ENCODE assay signal across 1 cellular context in the genomic region with DNA sequence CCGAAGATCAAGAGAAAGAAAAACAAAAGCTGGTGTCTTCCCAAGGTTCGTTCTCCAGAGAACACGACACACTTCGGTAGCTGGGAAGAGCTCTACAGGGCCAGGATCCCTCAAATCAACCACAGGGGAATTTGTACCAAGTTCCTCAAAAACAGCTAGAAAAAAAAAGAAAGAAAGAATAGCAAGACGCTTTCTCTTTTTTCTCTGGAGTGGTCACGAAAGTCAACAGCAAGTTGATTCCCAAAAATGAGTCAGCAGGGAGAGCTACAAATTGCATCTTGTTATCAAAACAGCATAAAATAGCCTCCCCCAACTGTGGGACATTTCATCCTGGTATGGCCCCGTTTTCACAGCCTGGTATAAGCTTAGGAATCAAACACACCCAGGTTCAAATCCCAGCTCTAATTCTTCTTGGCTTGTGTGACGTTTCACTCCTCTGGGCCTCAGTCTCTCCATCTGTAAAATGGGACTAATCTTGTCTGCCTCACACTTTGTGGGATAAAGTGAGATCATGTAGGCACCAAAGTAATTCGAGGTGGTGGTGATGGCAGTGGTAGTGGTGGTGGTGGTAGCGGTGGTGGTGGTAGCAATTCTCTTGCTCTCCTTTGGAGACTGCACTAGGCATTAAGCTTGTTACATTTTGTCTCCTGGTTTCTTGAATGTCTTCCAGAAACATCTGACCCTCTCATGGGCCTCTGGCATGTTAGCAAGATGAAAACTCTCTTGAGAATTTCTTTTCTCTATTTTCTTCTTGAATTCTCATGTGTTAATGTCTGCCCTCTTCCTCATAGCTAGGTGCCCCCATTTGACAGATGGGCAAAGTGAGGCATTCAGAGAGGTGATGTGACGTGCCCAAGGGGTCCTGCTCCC.
TF ChIP-seq lines count a peak whose summit lies in the region.

No MANE protein-coding gene starts in this region.

TF ChIP-seq in K562, 482 proteins besides CTCF, POLR2A, EP300 and RAD21 (continued from another document):
- TF ChIP-seq, protein P1, sequence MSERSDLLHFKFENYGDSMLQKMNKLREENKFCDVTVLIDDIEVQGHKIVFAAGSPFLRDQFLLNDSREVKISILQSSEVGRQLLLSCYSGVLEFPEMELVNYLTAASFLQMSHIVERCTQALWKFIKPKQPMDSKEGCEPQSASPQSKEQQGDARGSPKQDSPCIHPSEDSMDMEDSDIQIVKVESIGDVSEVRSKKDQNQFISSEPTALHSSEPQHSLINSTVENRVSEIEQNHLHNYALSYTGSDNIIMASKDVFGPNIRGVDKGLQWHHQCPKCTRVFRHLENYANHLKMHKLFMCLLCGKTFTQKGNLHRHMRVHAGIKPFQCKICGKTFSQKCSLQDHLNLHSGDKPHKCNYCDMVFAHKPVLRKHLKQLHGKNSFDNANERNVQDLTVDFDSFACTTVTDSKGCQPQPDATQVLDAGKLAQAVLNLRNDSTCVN (CRISPR knock-in tag; IDR thresholded peaks at IDR 0.05): no peak
- TF ChIP-seq HNRNPLL (IDR thresholded peaks at IDR 0.05; ENCODE audit: low read depth, low read length, poor library complexity, severe bottlenecking) (no peak), CBX1 (IDR thresholded peaks at IDR 0.05; ENCODE audit: low read depth) (no peak)
